ENCODE assay signal across 20 cellular contexts in the genomic region with DNA sequence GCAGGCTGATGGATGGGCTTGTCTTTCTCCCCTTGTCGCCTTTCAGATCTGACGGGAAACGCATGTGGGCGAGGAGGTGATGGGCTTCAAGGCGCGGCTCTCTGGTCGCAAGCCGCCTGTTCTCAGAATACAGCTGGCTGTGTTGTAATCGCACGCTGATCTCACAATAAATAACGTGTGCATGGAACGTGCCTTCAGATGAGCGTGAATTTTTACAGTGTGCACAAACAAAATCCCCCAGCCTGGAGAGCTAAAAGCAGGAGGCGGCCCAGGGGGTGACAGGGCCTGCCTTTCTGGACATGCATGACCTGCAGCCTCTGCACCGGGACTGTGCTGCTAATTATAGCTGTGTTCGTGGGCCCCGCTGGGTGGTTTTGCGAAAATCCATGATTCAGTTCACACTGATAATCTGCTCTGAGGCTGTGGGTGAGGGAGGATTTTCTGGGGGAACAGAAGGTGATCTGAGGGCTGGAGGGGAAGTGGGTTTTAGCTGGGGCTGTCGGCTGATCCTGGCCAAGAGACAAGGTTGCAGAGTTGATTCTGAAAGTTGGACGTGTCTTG.
A peak's percentile ranks its signal among the peaks of the same experiment; 100 is the strongest.
DNase-seq lines count a peak whose midpoint lies in the region; ATAC-seq, FAIRE-seq and TF ChIP-seq lines count a peak whose summit lies in the region.
"Had no signal": no experiment of that assay in that cellular context is flagged by ENCODE, and none has a peak within 500 bp of the region (broad histone marks: within the 10 kb centered on the region; RNA-seq: fewer than 3 reads in every experiment).

No MANE protein-coding gene starts in this region.

- no peak for FAIRE-seq in A549 (lab: Jason Lieb, UNC)
- no peak for FAIRE-seq in H1 (lab: Jason Lieb, UNC)
- FAIRE-seq: H54 had no signal

- no peaks in the 10 kb centered on the region for H3K79me2 ChIP-seq in H1 (ENCODE audit: control insufficient read depth in 1 of 2, insufficient read depth in 2 of 2, low read length in 2 of 2)

- H2BK5ac ChIP-seq in H1 (ENCODE audit: low read depth, low read length) = peak overlapping the region; percentile 16; the same call in 1 of the 2 replicates

- no peak overlapping the region for H3K18ac ChIP-seq in H1 (ENCODE audit: extremely low read depth, low read length)

- no peak overlapping the region for H3K9ac ChIP-seq in H1 (replicated peaks in 1 of 4; ENCODE audit: extremely low read depth in 1 of 4, low read depth in 3 of 4, low read length in 3 of 4)

- no peaks in the 10 kb centered on the region for H3K9me3 Mint-ChIP-seq in osteocyte (ENCODE audit: unreplicated experiment)
- H3K9me3 Mint-ChIP-seq in activated T-helper 1 cell treated with anti-CD3 and anti-CD28 coated beads, Interleukin-12 subunit alpha, Interleukin-12 subunit beta, Interleukin-2, Interleukin-4 antibody, amounts not matched to agents 30 ng/mL and 10 ng/mL and 1 ng/mL, durations not matched to agents 14 hours and 24 hours and 36 hours = peaks cover 5% of the 10 kb centered on the region

- intact Hi-C loops in activated T-helper 1 cell treated with anti-CD3 and anti-CD28 coated beads, Interleukin-12 subunit alpha, Interleukin-12 subunit beta, Interleukin-2, Interleukin-4 antibody, amounts not matched to agents 30 ng/mL and 10 ng/mL and 1 ng/mL, durations not matched to agents 14 hours and 24 hours and 36 hours (cut with micrococcal nuclease) = loop anchor here (10.0 kb wide), 1 partner anchor 240 kb away; no protein-coding TSS in a partner anchor

- no peak overlapping the region for H2BK12ac ChIP-seq in H1 (ENCODE audit: low read depth, low read length)

- no peak overlapping the region for H3K27ac Mint-ChIP-seq in osteocyte (ENCODE audit: unreplicated experiment)
- H3K27ac Mint-ChIP-seq in activated T-helper 1 cell treated with anti-CD3 and anti-CD28 coated beads, Interleukin-12 subunit alpha, Interleukin-12 subunit beta, Interleukin-2, Interleukin-4 antibody, amounts not matched to agents 30 ng/mL and 10 ng/mL and 1 ng/mL, durations not matched to agents 14 hours and 24 hours and 36 hours = no peak overlapping the region
- H3K27ac Mint-ChIP-seq: activated naive CD8-positive, alpha-beta T cell treated with anti-CD3 and anti-CD28 coated beads for 36 hours; IgD-negative memory B cell; stimulated activated memory B cell treated with anti-CD40 and anti-IgM and Interleukin-4, amounts not matched to agents 10 μg/mL and 1 μg/mL and 100 μg/mL, for 72 hours had no signal

- TF ChIP-seq RAD21 in A549 (conservative IDR thresholded peaks at IDR 0.05 in 1 of 2, IDR thresholded peaks at IDR 0.05 in 1 of 2) (no peak), H1 (IDR thresholded peaks at IDR 0.05 in 1 of 2, conservative IDR thresholded peaks at IDR 0.05 in 1 of 2; ENCODE audit: low read depth in 2 of 2, low read length in 2 of 2) (no peak)

- no peak overlapping the region for H4K91ac ChIP-seq in H1 (replicated peaks; ENCODE audit: insufficient read length, low read length)

- no peaks in the 10 kb centered on the region for H3K27me3 ChIP-seq in H1 (replicated peaks in 1 of 4; ENCODE audit: control insufficient read depth in 3 of 4, extremely low read depth in 1 of 4, insufficient read depth in 3 of 4, low read length in 3 of 4)
- H3K27me3 ChIP-seq: heart right ventricle had no signal

- no peaks in the 10 kb centered on the region for H3K36me3 Mint-ChIP-seq in osteocyte (ENCODE audit: unreplicated experiment)
- H3K36me3 Mint-ChIP-seq in activated T-helper 1 cell treated with anti-CD3 and anti-CD28 coated beads, Interleukin-12 subunit alpha, Interleukin-12 subunit beta, Interleukin-2, Interleukin-4 antibody, amounts not matched to agents 30 ng/mL and 10 ng/mL and 1 ng/mL, durations not matched to agents 14 hours and 24 hours and 36 hours (ENCODE audit: low read depth) = no peaks in the 10 kb centered on the region
- H3K36me3 Mint-ChIP-seq: activated naive CD8-positive, alpha-beta T cell treated with anti-CD3 and anti-CD28 coated beads for 36 hours had no signal

- H3K4me3 Mint-ChIP-seq in osteocyte (ENCODE audit: unreplicated experiment) = no peak overlapping the region
- H3K4me3 Mint-ChIP-seq in activated T-helper 1 cell treated with anti-CD3 and anti-CD28 coated beads, Interleukin-12 subunit alpha, Interleukin-12 subunit beta, Interleukin-2, Interleukin-4 antibody, amounts not matched to agents 30 ng/mL and 10 ng/mL and 1 ng/mL, durations not matched to agents 14 hours and 24 hours and 36 hours = no peak overlapping the region
- H3K4me3 Mint-ChIP-seq: activated naive CD8-positive, alpha-beta T cell treated with anti-CD3 and anti-CD28 coated beads for 36 hours; central memory CD8-positive, alpha-beta T cell; IgD-negative memory B cell; stimulated activated memory B cell treated with anti-CD40 and anti-IgM and Interleukin-4, amounts not matched to agents 10 μg/mL and 1 μg/mL and 100 μg/mL, for 72 hours had no signal

- peaks cover 9% of the 10 kb centered on the region for H3K4me1 Mint-ChIP-seq in osteocyte (ENCODE audit: unreplicated experiment)
- no peaks in the 10 kb centered on the region for H3K4me1 Mint-ChIP-seq in activated T-helper 1 cell treated with anti-CD3 and anti-CD28 coated beads, Interleukin-12 subunit alpha, Interleukin-12 subunit beta, Interleukin-2, Interleukin-4 antibody, amounts not matched to agents 30 ng/mL and 10 ng/mL and 1 ng/mL, durations not matched to agents 14 hours and 24 hours and 36 hours (ENCODE audit: low read depth)
- H3K4me1 Mint-ChIP-seq: activated naive CD8-positive, alpha-beta T cell treated with anti-CD3 and anti-CD28 coated beads for 36 hours; central memory CD8-positive, alpha-beta T cell; IgD-negative memory B cell; stimulated activated memory B cell treated with anti-CD40 and anti-IgM and Interleukin-4, amounts not matched to agents 10 μg/mL and 1 μg/mL and 100 μg/mL, for 72 hours had no signal

- DNase-seq in A549 (ENCODE audit: low read depth in 1 of 2, low spot score in 1 of 2) = no peak
- DNase-seq in Jurkat, Clone E6-1 (ENCODE audit: low read depth, low spot score) = peak; percentile 1
- no peak for DNase-seq in H1 (ENCODE audit: low read depth in 1 of 2, low spot score in 2 of 2)
- DNase-seq in osteocyte (ENCODE audit: extremely low spot score, unreplicated experiment) = peak; percentile 73
- no peak for DNase-seq in SKM-1 treated with dmso at 0.1 percent for 144 hours (lab: John Stamatoyannopoulos, UW; ENCODE audit: unreplicated experiment)
- DNase-seq in activated T-helper 1 cell treated with anti-CD3 and anti-CD28 coated beads, Interleukin-12 subunit alpha, Interleukin-12 subunit beta, Interleukin-2, Interleukin-4 antibody, amounts not matched to agents 30 ng/mL and 10 ng/mL and 1 ng/mL, durations not matched to agents 14 hours and 24 hours and 36 hours (ENCODE audit: low spot score) = no peak
- DNase-seq in HPDE6-E6E7 (ENCODE audit: extremely low spot score) = no peak
- DNase-seq: activated CD4-positive, CD25-positive, alpha-beta regulatory T cell treated with anti-CD3 and anti-CD28 coated beads, Interleukin-2, amount 50 U/mL, for 72 hours; activated naive CD8-positive, alpha-beta T cell treated with anti-CD3 and anti-CD28 coated beads for 36 hours; activated T-cell treated with anti-CD3 and anti-CD28 coated beads for 4 hours; Calu3; heart right ventricle; kidney glomerular epithelial cell; NCI-H1436; NCI-H510A had no signal

- H3K4me1 ChIP-seq in A549 (peaks cover 4% of the 10 kb centered on the region; the same call in 1 of the 3 replicates), H1 (replicated peaks in 1 of 4; ENCODE audit: control insufficient read depth in 3 of 4, insufficient read depth in 4 of 4, low read length in 3 of 4) (peaks cover 0 to 2% (median 0%) of the 10 kb centered on the region in 4 experiments; a peak in 2 of 7 replicates)

- no peak overlapping the region for H3K4me2 ChIP-seq in A549
- H3K4me2 ChIP-seq in H1 (ENCODE audit: insufficient read depth in 1 of 2, low read depth in 2 of 2, low read length in 2 of 2) = no peak overlapping the region

- 95% methylated on average over 20 of the region's 20 CpGs for WGBS in A549 (ENCODE audit: missing lambda C conversion rate)
- 92% methylated on average over 20 of the region's 20 CpGs; no CpG with 5 or more reads in 1 of the 2 experiments for WGBS in H1 (ENCODE audit: extremely low coverage in 1 of 2, insufficient coverage in 1 of 2, insufficient read length in 1 of 2, insufficient replicate concordance in 2 of 2, low coverage in 1 of 2, low lambda C conversion rate in 2 of 2, missing lambda C conversion rate in 1 of 2), 2 experiments

- H3K27ac ChIP-seq in A549 (peak overlapping the region; percentile 18 to 74; a peak in 4 of 6 replicates), H1 (ENCODE audit: low read depth, low read length) (no peak overlapping the region)
- H3K27ac ChIP-seq: heart right ventricle had no signal

- H3K36me3 ChIP-seq in H1 (ENCODE audit: control insufficient read depth in 2 of 4, insufficient read depth in 4 of 4, low read length in 3 of 4) = no peaks in the 10 kb centered on the region
- H3K36me3 ChIP-seq: heart right ventricle had no signal

- TF ChIP-seq POLR2A in A549 (IDR thresholded peaks at IDR 0.05; ENCODE audit: low read length) (no peak), H1 (IDR thresholded peaks at IDR 0.05; ENCODE audit: control extremely low read depth in 1 of 2, low read depth in 2 of 2, low read length in 2 of 2) (no peak)

- H2BK120ac ChIP-seq in H1 (replicated peaks; ENCODE audit: low read depth, low read length) = no peak overlapping the region

- no peak overlapping the region for H3K4me3 ChIP-seq in A549
- no peak overlapping the region for H3K4me3 ChIP-seq in Jurkat, Clone E6-1 (ENCODE audit: low read length)
- H3K4me3 ChIP-seq in H1 (ENCODE audit: extremely low read depth in 1 of 4, insufficient read depth in 2 of 4, low read depth in 3 of 4, low read length in 4 of 4) = no peak overlapping the region
- H3K4me3 ChIP-seq: heart right ventricle had no signal

- H3K4ac ChIP-seq in H1 (replicated peaks; ENCODE audit: insufficient read length, low read depth, low read length) = no peak overlapping the region

- no peak overlapping the region for H4K5ac ChIP-seq in H1 (ENCODE audit: insufficient read length, low read depth, low read length)

- no peak overlapping the region for H3K56ac ChIP-seq in H1 (replicated peaks; ENCODE audit: insufficient read length, low read depth, low read length)

- no peak overlapping the region for H4K8ac ChIP-seq in H1 (ENCODE audit: extremely low read depth, insufficient read depth, low read length)

- ATAC-seq in A549 = no peak
- ATAC-seq in HG03280 (IDR thresholded peaks at IDR 0.05; ENCODE audit: unreplicated experiment) = no peak
- ATAC-seq: stimulated activated memory B cell treated with anti-CD40 and anti-IgM and Interleukin-4, amounts not matched to agents 10 μg/mL and 1 μg/mL and 100 μg/mL, for 72 hours had no signal

- no peaks in the 10 kb centered on the region for H4K20me1 ChIP-seq in H1 (replicated peaks in 1 of 2; ENCODE audit: control insufficient read depth in 1 of 2, insufficient read depth in 2 of 2, low read length in 2 of 2)

- POLR2A ChIA-PET in A549 (lab: Yijun Ruan, JAX) = no interaction called here
- POLR2A ChIA-PET in H1 (lab: Charles Lee; ENCODE audit: partially characterized antibody) = no interaction called here

- no peak overlapping the region for H3K14ac ChIP-seq in H1 (ENCODE audit: insufficient read length)

- no peaks in the 10 kb centered on the region for H3K27me3 Mint-ChIP-seq in osteocyte (ENCODE audit: unreplicated experiment)
- H3K27me3 Mint-ChIP-seq in activated T-helper 1 cell treated with anti-CD3 and anti-CD28 coated beads, Interleukin-12 subunit alpha, Interleukin-12 subunit beta, Interleukin-2, Interleukin-4 antibody, amounts not matched to agents 30 ng/mL and 10 ng/mL and 1 ng/mL, durations not matched to agents 14 hours and 24 hours and 36 hours (ENCODE audit: insufficient read depth) = no peaks in the 10 kb centered on the region
- H3K27me3 Mint-ChIP-seq: central memory CD8-positive, alpha-beta T cell; IgD-negative memory B cell had no signal

- CTCF ChIA-PET in A549 (lab: Yijun Ruan, JAX) = interaction anchor here (1.1 to 2.5 kb wide), 3 partner anchors 183 to 243 kb away, joined by 3 to 7 read pairs (median 4); no protein-coding TSS in a partner anchor
- CTCF ChIA-PET in H1 (lab: Charles Lee; ENCODE audit: partially characterized antibody) = interaction anchor here (0.8 to 2.2 kb wide), 7 partner anchors 9 to 344 kb away, joined by 3 to 5 read pairs (median 3); no protein-coding TSS in a partner anchor

- no peak overlapping the region for H2AFZ ChIP-seq in H1 (ENCODE audit: low read length)

- no peak overlapping the region for H2BK15ac ChIP-seq in H1 (ENCODE audit: low read length)

- TF ChIP-seq EP300 in A549 (IDR thresholded peaks at IDR 0.05) = no peak
- no peak for TF ChIP-seq EP300 in H1 (IDR thresholded peaks at IDR 0.05; ENCODE audit: borderline replicate concordance in 1 of 2, low read depth in 2 of 2, low read length in 2 of 2)

- H3K79me1 ChIP-seq in H1 (ENCODE audit: low read depth, low read length) = no peaks in the 10 kb centered on the region

- no peak overlapping the region for H2AK5ac ChIP-seq in H1 (ENCODE audit: low read depth, low read length)

- no peak overlapping the region for H3K23ac ChIP-seq in H1 (ENCODE audit: insufficient read length)

- peaks cover 8% of the 10 kb centered on the region; the same call in 1 of the 2 replicates for H3K23me2 ChIP-seq in H1 (ENCODE audit: low read depth, low read length)

- TF ChIP-seq CTCF in A549 (IDR thresholded peaks at IDR 0.05) (no peak), H1 (IDR thresholded peaks at IDR 0.05; ENCODE audit: control extremely low read depth in 1 of 3, insufficient read depth in 1 of 3, low read depth in 1 of 3, low read length in 3 of 3) (no peak), osteocyte (IDR thresholded peaks at IDR 0.05) (no peak)

- H3K9me3 ChIP-seq in A549 (no peaks in the 10 kb centered on the region), H1 (ENCODE audit: insufficient read depth in 2 of 2, low read depth in 1 of 2, low read length in 1 of 2) (peaks cover 0 to 4% of the 10 kb centered on the region in 2 experiments; a peak in 2 of 4 replicates)
- H3K9me3 ChIP-seq: heart right ventricle had no signal

- no peak overlapping the region for H2BK20ac ChIP-seq in H1 (ENCODE audit: low read length)

Comparison
In these comparisons a context has a peak if more than half of its experiments do, and no peak if none do; other contexts are left out.
1. DNase-seq: peak in Jurkat, Clone E6-1 (single experiment) and osteocyte (single experiment); none in A549 (0 of 2), H1 (0 of 2), SKM-1 treated with dmso at 0.1 percent for 144 hours (single experiment), activated T-helper 1 cell treated with anti-CD3 and anti-CD28 coated beads, Interleukin-12 subunit alpha, Interleukin-12 subunit beta, Interleukin-2, Interleukin-4 antibody, amounts not matched to agents 30 ng/mL and 10 ng/mL and 1 ng/mL, durations not matched to agents 14 hours and 24 hours and 36 hours (single experiment) and HPDE6-E6E7 (single experiment).